Comparison of ENCODE assay signal across 9 cellular contexts in genomic region chr1:193408782-193409293, GRCh38.
DNase-seq lines count a peak whose midpoint lies in the region; ATAC-seq and TF ChIP-seq lines count a peak whose summit lies in the region.
"Had no signal": no experiment of that assay in that cellular context is flagged by ENCODE, and none has a peak within 500 bp of the region (broad histone marks: within the 10 kb centered on the region; RNA-seq: fewer than 3 reads in every experiment).

No MANE protein-coding gene starts in this region.

- H3K4me1 ChIP-seq in ovary (ENCODE audit: insufficient read depth): peaks cover 8% of the 10 kb centered on the region

- no peak overlapping the region for H3K27ac ChIP-seq in CD4-positive, alpha-beta T cell (ENCODE audit: low read depth, low read length)
- peak overlapping the region in 1 of 2 donors; percentile 41 for H3K27ac ChIP-seq in ovary
- H3K27ac ChIP-seq: SK-N-MC had no signal

- H3K36me3 Mint-ChIP-seq in CD4-positive, alpha-beta T cell (ENCODE audit: low read depth): peaks cover 7% of the 10 kb centered on the region

- H3K4me3 Mint-ChIP-seq in CD4-positive, alpha-beta T cell: no peak overlapping the region

- H3K9me3 ChIP-seq in CD4-positive, alpha-beta T cell (ENCODE audit: control insufficient read depth, low read length): no peaks in the 10 kb centered on the region
- H3K9me3 ChIP-seq in ovary: no peaks in the 10 kb centered on the region

- intact Hi-C loops in CD4-positive, alpha-beta T cell (cut with DNase I, micrococcal nuclease): loop anchor here (2.0 to 5.0 kb wide), 4 partner anchors 68 to 884 kb away; partner anchors contain the start of gene B3GALT2 (in 1 of the 2)
- intact Hi-C loops in ovary (cut with DNase I): no loop called here

- H3K4me3 ChIP-seq in foreskin fibroblast (ENCODE audit: low read depth in 1 of 2, low read length in 2 of 2): peak overlapping the region; percentile 8 to 21
- no peak overlapping the region for H3K4me3 ChIP-seq in ovary
- H3K4me3 ChIP-seq: SK-N-MC had no signal

- H3K27ac Mint-ChIP-seq in CD4-positive, alpha-beta T cell: peak overlapping the region; percentile 40

- TF ChIP-seq CTCF in CD4-positive, alpha-beta T cell (IDR thresholded peaks at IDR 0.05): no peak
- no peak for TF ChIP-seq CTCF in foreskin fibroblast (IDR thresholded peaks at IDR 0.05; ENCODE audit: low read depth, low read length)
- no peak for TF ChIP-seq CTCF in ovary (IDR thresholded peaks at IDR 0.05)

- no peaks in the 10 kb centered on the region for H3K9me3 Mint-ChIP-seq in CD4-positive, alpha-beta T cell

- TF ChIP-seq EP300 in ovary (IDR thresholded peaks at IDR 0.05): no peak

- TF ChIP-seq POLR2A in ovary (IDR thresholded peaks at IDR 0.05): no peak

- CTCF ChIA-PET in CD4-positive, alpha-beta T cell (lab: Charles Lee): no interaction called here

- DNase-seq in CD4-positive, alpha-beta T cell: peak in 1 of 10 experiments; percentile 1
- DNase-seq in RPMI8226 (peak; percentile 79), foreskin fibroblast (peak; percentile 59 to 74), ovary (peak; percentile 89 to 97 (median 95)), DMS53 (lab: John Stamatoyannopoulos, UW) (no peak), NCI-H187 treated with DMSO at 0.1 percent for 48 hours (lab: John Stamatoyannopoulos, UW) (no peak), NCI-H510A treated with DMSO at 0.1 percent for 48 hours (lab: John Stamatoyannopoulos, UW) (no peak)

- no peaks in the 10 kb centered on the region for H3K27me3 Mint-ChIP-seq in CD4-positive, alpha-beta T cell

- no peaks in the 10 kb centered on the region for H3K27me3 ChIP-seq in CD4-positive, alpha-beta T cell (ENCODE audit: control insufficient read depth, insufficient read depth, low read length)
- no peaks in the 10 kb centered on the region for H3K27me3 ChIP-seq in ovary

- WGBS in ovary, 3 donors: 1 to 3% (median 2%) methylated on average over 9 of the region's 9 CpGs

- POLR2A ChIA-PET in CD4-positive, alpha-beta T cell (lab: Charles Lee): no interaction called here

- peaks cover 44% of the 10 kb centered on the region for H3K4me1 Mint-ChIP-seq in CD4-positive, alpha-beta T cell (ENCODE audit: low read depth)

- H3K36me3 ChIP-seq in ovary: no peaks in the 10 kb centered on the region

- ATAC-seq in CD4-positive, alpha-beta T cell (ENCODE audit: poor library complexity): no peak
- ATAC-seq in GM21529 (IDR thresholded peaks at IDR 0.05; ENCODE audit: unreplicated experiment): no peak

Comparison
In these comparisons a context has a peak if more than half of its experiments do, and no peak if none do; other contexts are left out.
1. DNase-seq: peak in RPMI8226 (single experiment), foreskin fibroblast (2 of 2) and ovary (5 of 5); none in DMS53 (single experiment), NCI-H187 treated with DMSO at 0.1 percent for 48 hours (single experiment) and NCI-H510A treated with DMSO at 0.1 percent for 48 hours (single experiment).
2. intact Hi-C loops: an anchor here in CD4-positive, alpha-beta T cell (2.0 to 5.0 kb wide); none called in ovary.